In genomic region chr1:110407260-110408210, GRCh38 we compare ENCODE assay signal across 8 cellular contexts. TPM values are rescaled to one million over a fixed set of nuclear protein-coding genes. Genes with fewer than 3 reads are reported as not detected.
DNase-seq lines count a peak whose midpoint lies in the region; ATAC-seq and TF ChIP-seq lines count a peak whose summit lies in the region.

LAMTOR5 (minus strand) TSS chr1:110407694; CDS start chr1:110407620, 74 bp downstream.

- H3K4me2 ChIP-seq in GM23338: peak within 1 kb of the TSS; percentile 88

- H3K4me1 ChIP-seq in GM23338 (ENCODE audit: insufficient read depth): peaks cover 5% of the 10 kb centered on the region; the same call in 1 of the 2 replicates

- no peaks in the 10 kb centered on the region for H3F3A ChIP-seq in GM23338 (replicated peaks; ENCODE audit: low read depth)

- peaks cover 17% of the 10 kb centered on the region for H3K79me2 ChIP-seq in GM23338 (replicated peaks; ENCODE audit: insufficient read depth)

- peak within 1 kb of the TSS; percentile 97 for H2AFZ ChIP-seq in GM23338

- peak; percentile 94 for TF ChIP-seq POLR2A in Raji (IDR thresholded peaks at IDR 0.05; ENCODE audit: insufficient read depth, low read depth, low read length)

- H3K4me3 ChIP-seq in GM23338 (peak within 1 kb of the TSS; percentile 88), LNCaP clone FGC (ENCODE audit: low read depth, low read length) (peak within 1 kb of the TSS; percentile 75), fibroblast of pulmonary artery (replicated peaks; ENCODE audit: low read depth, low read length) (peak within 1 kb of the TSS; percentile 94)

- H3K27ac ChIP-seq in GM23338 (ENCODE audit: low read depth): peak within 1 kb of the TSS; percentile 37; the same call in 1 of the 2 replicates

- H3K36me3 Mint-ChIP-seq in GM23338 (ENCODE audit: low read depth): peaks cover 13% of the 10 kb centered on the region
- peaks cover 6% of the 10 kb centered on the region for H3K36me3 Mint-ChIP-seq in natural killer cell treated with Interleukin-12 subunit alpha and Interleukin-12 subunit beta and Interleukin-15 and Interleukin-18, amount 100 ng/mL, for 72 hours

- peaks cover 2% of the 10 kb centered on the region; the same call in 1 of the 3 replicates for H3K4me1 Mint-ChIP-seq in GM23338
- H3K4me1 Mint-ChIP-seq in natural killer cell treated with Interleukin-12 subunit alpha and Interleukin-12 subunit beta and Interleukin-15 and Interleukin-18, amount 100 ng/mL, for 72 hours (ENCODE audit: low read depth in 2 of 2): peaks cover 11 to 22% of the 10 kb centered on the region in 2 donors

- peak; percentile 91 for ATAC-seq in GM23338
- peak; percentile 98 for ATAC-seq in natural killer cell treated with Interleukin-12 subunit alpha and Interleukin-12 subunit beta and Interleukin-15 and Interleukin-18, amount 100 ng/mL, for 72 hours
- ATAC-seq in stimulated activated naive CD8-positive, alpha-beta T cell treated with anti-CD3 and anti-CD28 coated beads, Interleukin-15, Interleukin-2, amounts not matched to agents 100 U/mL and 50 U/mL, for 24 hours: peak; percentile 96

- H3K27ac Mint-ChIP-seq in GM23338: peak within 1 kb of the TSS; percentile 97
- H3K27ac Mint-ChIP-seq in natural killer cell treated with Interleukin-12 subunit alpha and Interleukin-12 subunit beta and Interleukin-15 and Interleukin-18, amount 100 ng/mL, for 72 hours: peak within 1 kb of the TSS; percentile 99 to 100

- H3K27me3 Mint-ChIP-seq in GM23338 (ENCODE audit: insufficient read depth, low read depth, poor library complexity): peaks cover 7% of the 10 kb centered on the region
- H3K27me3 Mint-ChIP-seq in natural killer cell treated with Interleukin-12 subunit alpha and Interleukin-12 subunit beta and Interleukin-15 and Interleukin-18, amount 100 ng/mL, for 72 hours: no peaks in the 10 kb centered on the region

- H3K9me2 ChIP-seq in GM23338 (ENCODE audit: insufficient read depth): no peaks in the 10 kb centered on the region

- no peak for TF ChIP-seq CTCF in GM23338 (conservative IDR thresholded peaks at IDR 0.05; ENCODE audit: low read depth in 2 of 2)
- no peak for TF ChIP-seq CTCF in LNCaP clone FGC (IDR thresholded peaks at IDR 0.05; ENCODE audit: control insufficient read depth, extremely low read depth, insufficient read depth)
- no peak for TF ChIP-seq CTCF in fibroblast of pulmonary artery (IDR thresholded peaks at IDR 0.05; ENCODE audit: low read length, missing control alignments)

- no peaks in the 10 kb centered on the region for H3K27me3 ChIP-seq in GM23338 (ENCODE audit: insufficient read depth)

- peak; percentile 91 for DNase-seq in EL
- peak; percentile 92 for DNase-seq in GM23338 (ENCODE audit: low spot score)
- DNase-seq in LNCaP clone FGC (ENCODE audit: low read depth): peak; percentile 89
- DNase-seq in activated effector memory CD4-positive, alpha-beta T cell treated with Interleukin-2 at 50 U/mL for 16 hours: peak; percentile 88
- DNase-seq in fibroblast of pulmonary artery (ENCODE audit: low read depth): peak; percentile 93
- DNase-seq in natural killer cell treated with Interleukin-12 subunit alpha and Interleukin-12 subunit beta and Interleukin-15 and Interleukin-18, amount 100 ng/mL, for 72 hours (ENCODE audit: low spot score): peak; percentile 92
- peak; percentile 92 for DNase-seq in stimulated activated naive CD8-positive, alpha-beta T cell treated with anti-CD3 and anti-CD28 coated beads, Interleukin-15, Interleukin-2, amounts not matched to agents 100 U/mL and 50 U/mL, for 24 hours

- peaks cover 25% of the 10 kb centered on the region for H3K36me3 ChIP-seq in GM23338 (ENCODE audit: insufficient read depth)

- peak within 1 kb of the TSS; percentile 99 for H3K4me3 Mint-ChIP-seq in GM23338
- H3K4me3 Mint-ChIP-seq in natural killer cell treated with Interleukin-12 subunit alpha and Interleukin-12 subunit beta and Interleukin-15 and Interleukin-18, amount 100 ng/mL, for 72 hours: peak within 1 kb of the TSS; percentile 99

- H3K9me3 Mint-ChIP-seq in GM23338: no peaks in the 10 kb centered on the region; the same call in 2 of the 3 replicates
- no peaks in the 10 kb centered on the region for H3K9me3 Mint-ChIP-seq in natural killer cell treated with Interleukin-12 subunit alpha and Interleukin-12 subunit beta and Interleukin-15 and Interleukin-18, amount 100 ng/mL, for 72 hours

- 0 out of 2 replicates have a peak, but pooled peaks cover 3% of the 10 kb centered on the region for H4K20me1 ChIP-seq in GM23338 (replicated peaks; ENCODE audit: insufficient read depth)

TF ChIP-seq in GM23338, 12 proteins besides CTCF, POLR2A, EP300 and RAD21 (continues in another document):
- peak; percentile 94 for TF ChIP-seq POLR2AphosphoS5 (IDR thresholded peaks at IDR 0.05; ENCODE audit: low read depth)
- no peak for TF ChIP-seq ZNF462 (CRISPR knock-in tag; IDR thresholded peaks at IDR 0.05)
- peak; percentile 77; the same call in 1 of the 2 replicates for TF ChIP-seq ETS1 (IDR thresholded peaks at IDR 0.05)
- TF ChIP-seq CREB1 (CRISPR knock-in tag; IDR thresholded peaks at IDR 0.05; ENCODE audit: low read depth): peak; percentile 96

RNA-seq across cellular contexts. Expression of gene LAMTOR5, which starts in this region (rescaled TPM):
- total RNA-seq in GM23338 (2014; rRNA removed; shearing (Covaris generic)): 41.0 and 52.6 TPM in 2 replicates
- polyA plus RNA-seq in GM23338 (2016; fragmentation: Nextera tagmentation; extraction: Ambion mirVana): 246 and 263 TPM in 2 replicates
- 100 to 1,000 TPM in 1 of 2 donors, 10 to 100 TPM in 1; 86.1 to 150 TPM for total RNA-seq in natural killer cell treated with Interleukin-12 subunit alpha and Interleukin-12 subunit beta and Interleukin-15 and Interleukin-18, amount 100 ng/mL, for 72 hours

Comparison
In these comparisons a context has a peak if more than half of its experiments do, and no peak if none do; other contexts are left out.
1. Peak in every context shown above with its lines: DNase-seq, ATAC-seq, H3K4me3 ChIP-seq and H3K27ac ChIP-seq.